ENCODE assay signal across 17 cellular contexts in the genomic region with DNA sequence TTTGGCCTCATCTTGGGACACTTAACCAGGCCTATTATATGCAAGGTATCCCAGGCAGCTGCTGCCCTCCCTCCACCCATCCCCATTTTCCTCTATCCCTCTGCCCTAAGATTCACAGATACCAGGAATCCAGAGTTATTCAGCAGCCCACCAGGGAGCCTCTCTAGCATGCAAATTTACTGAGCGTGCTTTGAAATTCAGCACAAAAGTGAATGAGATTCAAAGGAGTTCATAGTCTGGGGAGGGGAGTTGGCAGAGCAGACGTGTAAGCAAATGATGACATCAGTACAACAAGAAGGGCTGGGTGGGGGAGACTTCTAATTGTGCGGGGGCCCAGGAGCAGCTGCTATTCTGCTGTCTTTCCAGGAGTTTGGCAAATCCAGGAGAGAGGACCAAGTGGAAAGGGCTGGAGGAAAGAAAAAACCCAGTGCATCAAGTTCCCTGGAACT. TPM values are rescaled to one million over a fixed set of nuclear protein-coding genes. Genes with fewer than 3 reads are reported as not detected.
A peak's percentile ranks its signal among the peaks of the same experiment; 100 is the strongest.
DNase-seq lines count a peak whose midpoint lies in the region; FAIRE-seq and TF ChIP-seq lines count a peak whose summit lies in the region.
"Had no signal": no experiment of that assay in that cellular context is flagged by ENCODE, and none has a peak within 500 bp of the region (broad histone marks: within the 10 kb centered on the region; RNA-seq: fewer than 3 reads in every experiment).

No MANE protein-coding gene starts in this region.

- H3K9ac ChIP-seq in ES-I3 (ENCODE audit: low read depth, low read length) (peak overlapping the region; percentile 16), H1 (replicated peaks in 1 of 4; ENCODE audit: extremely low read depth in 1 of 4, low read depth in 3 of 4, low read length in 3 of 4) (no peak overlapping the region)

- H3K23ac ChIP-seq in H1 (ENCODE audit: insufficient read length), result no peak overlapping the region

- no peaks in the 10 kb centered on the region for H3K36me3 Mint-ChIP-seq in neural crest cell (ENCODE audit: low read depth)

- H4K8ac ChIP-seq in H1 (ENCODE audit: extremely low read depth, insufficient read depth, low read length), result no peak overlapping the region; the same call in 1 of the 2 replicates

- no peaks in the 10 kb centered on the region for H3K9me3 Mint-ChIP-seq in neural crest cell

- no peak overlapping the region for H2BK20ac ChIP-seq in H1 (ENCODE audit: low read length)

- no peak overlapping the region for H3K56ac ChIP-seq in H1 (replicated peaks; ENCODE audit: insufficient read length, low read depth, low read length)

- H3K4me3 ChIP-seq in H1 (ENCODE audit: extremely low read depth in 1 of 4, insufficient read depth in 2 of 4, low read depth in 3 of 4, low read length in 4 of 4), result peak overlapping the region in 2 of 4 experiments; percentile 7 to 35; a peak in 2 of 8 replicates
- H3K4me3 ChIP-seq in effector memory CD4-positive, alpha-beta T cell (ENCODE audit: insufficient read depth, low read depth, low read length, poor library complexity, severe bottlenecking), result no peak overlapping the region
- H3K4me3 ChIP-seq in esophagus muscularis mucosa, result no peak overlapping the region
- H3K4me3 ChIP-seq: dorsolateral prefrontal cortex, ovary, sigmoid colon had no signal

- no peak overlapping the region for H2BK15ac ChIP-seq in H1 (ENCODE audit: low read length)

- peak overlapping the region; percentile 59 to 60 for H3K4me2 ChIP-seq in H1 (ENCODE audit: insufficient read depth in 1 of 2, low read depth in 2 of 2, low read length in 2 of 2)

- H3K27ac ChIP-seq in H1 (ENCODE audit: low read depth, low read length) (peak overlapping the region; percentile 52; the same call in 1 of the 2 replicates), esophagus muscularis mucosa (replicated peaks in 1 of 4) (no peak overlapping the region)
- no peak overlapping the region for H3K27ac ChIP-seq in effector memory CD4-positive, alpha-beta T cell (ENCODE audit: insufficient read depth, low read length, poor library complexity, severe bottlenecking)
- H3K27ac ChIP-seq: ovary, WERI-Rb-1 had no signal

- CTCF ChIA-PET in H1 (lab: Charles Lee; ENCODE audit: partially characterized antibody), result interaction anchor here (0.7 to 1.5 kb wide), 4 partner anchors 20 to 203 kb away, joined by 3 to 4 read pairs (median 3); partner anchors contain the start of gene MAMLD1

- no peak overlapping the region for H2AFZ ChIP-seq in H1 (ENCODE audit: low read length)

- H4K5ac ChIP-seq in H1 (ENCODE audit: insufficient read length, low read depth, low read length), result peak overlapping the region; percentile 76

- POLR2A ChIA-PET in H1 (lab: Charles Lee; ENCODE audit: partially characterized antibody), result interaction anchor here (0.9 to 1.5 kb wide), 3 partner anchors 8 to 13 kb away, joined by 3 to 5 read pairs (median 4); no protein-coding TSS in a partner anchor

- peak overlapping the region; percentile 82 for H3K4me3 Mint-ChIP-seq in neural crest cell

- peaks cover 30% of the 10 kb centered on the region for H3K4me1 Mint-ChIP-seq in neural crest cell

- peak overlapping the region; percentile 43 for H2BK120ac ChIP-seq in H1 (replicated peaks; ENCODE audit: low read depth, low read length)

- TF ChIP-seq CTCF in H1 (IDR thresholded peaks at IDR 0.05; ENCODE audit: control extremely low read depth in 1 of 3, insufficient read depth in 1 of 3, low read depth in 1 of 3, low read length in 3 of 3) (no peak), neural crest cell (conservative IDR thresholded peaks at IDR 0.05) (no peak), esophagus muscularis mucosa (IDR thresholded peaks at IDR 0.05) (no peak)

- H3K14ac ChIP-seq in H1 (ENCODE audit: insufficient read length), result no peak overlapping the region

- 0 out of 2 replicates have a peak overlapping the region, but pooled peaks have one; percentile 27 for H2BK12ac ChIP-seq in H1 (ENCODE audit: low read depth, low read length)

- no peak overlapping the region for H2AK5ac ChIP-seq in H1 (ENCODE audit: low read depth, low read length)

- H3K27ac Mint-ChIP-seq in neural crest cell (ENCODE audit: unreplicated experiment), result peak overlapping the region; percentile 89

- DNase-seq in NCI-H2107 (lab: John Stamatoyannopoulos, UW), result peak; percentile 71
- DNase-seq in H1 (ENCODE audit: low read depth in 1 of 2, low spot score in 2 of 2), result peak in 1 of 2 experiments; percentile 84
- no peak for DNase-seq in neural crest cell (ENCODE audit: low read depth, low spot score)
- DNase-seq in 8988T, result no peak
- DNase-seq in effector memory CD4-positive, alpha-beta T cell, result no peak
- DNase-seq in esophagus muscularis mucosa (ENCODE audit: extremely low spot score), result no peak
- DNase-seq: activated CD4-positive, alpha-beta T cell treated with anti-CD3 and anti-CD28 coated beads, Interleukin-2, amount 50 U/mL, for 48 hours; activated T-cell treated with anti-CD3 and anti-CD28 coated beads for 4 hours; dorsolateral prefrontal cortex; HCEC 1CT; NCI-H1694; NCI-H774; ovary; sigmoid colon; stimulated activated naive CD4-positive, alpha-beta T cell; WERI-Rb-1 had no signal

- H3K9me3 ChIP-seq in ES-I3 (ENCODE audit: control insufficient read depth, insufficient read depth, low read length), result no peaks in the 10 kb centered on the region
- no peaks in the 10 kb centered on the region for H3K9me3 ChIP-seq in H1 (ENCODE audit: insufficient read depth in 2 of 2, low read depth in 1 of 2, low read length in 1 of 2)
- no peaks in the 10 kb centered on the region for H3K9me3 ChIP-seq in effector memory CD4-positive, alpha-beta T cell (ENCODE audit: control insufficient read depth, low read length)
- no peaks in the 10 kb centered on the region for H3K9me3 ChIP-seq in esophagus muscularis mucosa
- H3K9me3 ChIP-seq: ovary, sigmoid colon had no signal

- peaks cover 31% of the 10 kb centered on the region for H3K4me1 ChIP-seq in ES-I3 (ENCODE audit: insufficient read depth, low read length)
- peaks cover 0 to 17% (median 3%) of the 10 kb centered on the region in 4 experiments; a peak in 5 of 7 replicates for H3K4me1 ChIP-seq in H1 (replicated peaks in 1 of 4; ENCODE audit: control insufficient read depth in 3 of 4, insufficient read depth in 4 of 4, low read length in 3 of 4)
- peaks cover 1% of the 10 kb centered on the region for H3K4me1 ChIP-seq in effector memory CD4-positive, alpha-beta T cell (ENCODE audit: control insufficient read depth, insufficient read depth, low read length, poor library complexity, severe bottlenecking)
- peaks cover 3 to 17% (median 12%) of the 10 kb centered on the region in 4 donors for H3K4me1 ChIP-seq in esophagus muscularis mucosa

- H4K20me1 ChIP-seq in H1 (replicated peaks in 1 of 2; ENCODE audit: control insufficient read depth in 1 of 2, insufficient read depth in 2 of 2, low read length in 2 of 2), result no peaks in the 10 kb centered on the region

- H3K36me3 ChIP-seq in ES-I3 (ENCODE audit: insufficient read depth, low read length) (no peaks in the 10 kb centered on the region), H1 (ENCODE audit: control insufficient read depth in 2 of 4, insufficient read depth in 4 of 4, low read length in 3 of 4) (no peaks in the 10 kb centered on the region), esophagus muscularis mucosa (no peaks in the 10 kb centered on the region)
- H3K36me3 ChIP-seq in effector memory CD4-positive, alpha-beta T cell (ENCODE audit: control insufficient read depth, insufficient read depth, low read length), result no peaks in the 10 kb centered on the region
- H3K36me3 ChIP-seq: ovary, sigmoid colon, WERI-Rb-1 had no signal

- H4K91ac ChIP-seq in H1 (replicated peaks; ENCODE audit: insufficient read length, low read length), result no peak overlapping the region

- H3K79me1 ChIP-seq in H1 (ENCODE audit: low read depth, low read length), result no peaks in the 10 kb centered on the region

- H2BK5ac ChIP-seq in H1 (ENCODE audit: low read depth, low read length), result peak overlapping the region; percentile 79; the same call in 1 of the 2 replicates

- no peaks in the 10 kb centered on the region for H3K23me2 ChIP-seq in H1 (ENCODE audit: low read depth, low read length)

- intact Hi-C loops in esophagus muscularis mucosa (cut with DNase I), result no loop called here

- WGBS in H1 (ENCODE audit: extremely low coverage in 1 of 2, insufficient coverage in 1 of 2, insufficient read length in 1 of 2, insufficient replicate concordance in 2 of 2, low coverage in 1 of 2, low lambda C conversion rate in 2 of 2, missing lambda C conversion rate in 1 of 2), 2 experiments, result 0% methylated on average over 3 of the region's 3 CpGs; no CpG with 5 or more reads in 1 of the 2 experiments
- 48% methylated on average over 3 of the region's 3 CpGs for WGBS in esophagus muscularis mucosa

- TF ChIP-seq POLR2A in H1 (IDR thresholded peaks at IDR 0.05; ENCODE audit: control extremely low read depth in 1 of 2, low read depth in 2 of 2, low read length in 2 of 2) (no peak), esophagus muscularis mucosa (IDR thresholded peaks at IDR 0.05; ENCODE audit: low read depth) (no peak)

- peaks cover 0 to 14% of the 10 kb centered on the region in 2 experiments; a peak in 2 of 4 replicates for H3K79me2 ChIP-seq in H1 (ENCODE audit: control insufficient read depth in 1 of 2, insufficient read depth in 2 of 2, low read length in 2 of 2)

- H3K27me3 ChIP-seq in H1 (replicated peaks in 1 of 4; ENCODE audit: control insufficient read depth in 3 of 4, extremely low read depth in 1 of 4, insufficient read depth in 3 of 4, low read length in 3 of 4) (no peaks in the 10 kb centered on the region), esophagus muscularis mucosa (no peaks in the 10 kb centered on the region)
- no peaks in the 10 kb centered on the region for H3K27me3 ChIP-seq in effector memory CD4-positive, alpha-beta T cell (replicated peaks; ENCODE audit: control insufficient read depth, insufficient read depth, low read length, poor library complexity, severe bottlenecking)
- H3K27me3 ChIP-seq: ovary, sigmoid colon had no signal

- H3K18ac ChIP-seq in H1 (ENCODE audit: extremely low read depth, low read length), result no peak overlapping the region

- TF ChIP-seq EP300 in H1 (IDR thresholded peaks at IDR 0.05; ENCODE audit: borderline replicate concordance in 1 of 2, low read depth in 2 of 2, low read length in 2 of 2), result 0 out of 3 replicates have a peak, but pooled peaks of 1 of the 2 experiments have one; percentile 24
- no peak for TF ChIP-seq EP300 in esophagus muscularis mucosa (IDR thresholded peaks at IDR 0.05)

- no peak overlapping the region for H3K4ac ChIP-seq in H1 (replicated peaks; ENCODE audit: insufficient read length, low read depth, low read length)

- TF ChIP-seq RAD21 in H1 (IDR thresholded peaks at IDR 0.05 in 1 of 2, conservative IDR thresholded peaks at IDR 0.05 in 1 of 2; ENCODE audit: low read depth in 2 of 2, low read length in 2 of 2), result no peak

- H3K27me3 Mint-ChIP-seq in neural crest cell (ENCODE audit: low read depth), result no peaks in the 10 kb centered on the region

- peak; percentile 93 for FAIRE-seq in H1 (lab: Jason Lieb, UNC)

RNA-seq across cellular contexts. Expression of gene MTM1, which starts 1.7 kb away (rescaled TPM):
- 8.4 and 9.5 TPM in 2 replicates for total RNA-seq in H1 (2021; fragmentation: NEBNext Ultra II Directional; extraction: Animal tissue kit (Norgen Biotek cat#: 25700))
- 1.7 and 2.3 TPM in 2 replicates for polyA plus RNA-seq in H1 (2011; rRNA removed)
- 3.2 TPM for polyA plus RNA-seq in H1 (2011; cell fraction: cytosol; rRNA removed)
- 2.3 TPM for polyA plus RNA-seq in H1 (2011; cell fraction: nucleus; rRNA removed)
- polyA plus RNA-seq in H1 (2012, experiment 1 of 2), result 3.3 to 8.4 TPM (median 4.5 TPM) in 4 replicates
- 0.30 TPM for polyA plus RNA-seq in H1 (2012, experiment 2 of 2)
- polyA plus RNA-seq in H1 (2013, experiment 1 of 2), result 3.2 TPM
- polyA plus RNA-seq in H1 (2013, experiment 2 of 2), result 3.3 TPM
- 4.7 and 8.4 TPM in 2 replicates for polyA minus RNA-seq in H1 (2011; rRNA and poly(A)+ RNA removed)
- 1.4 TPM for polyA minus RNA-seq in H1 (2011; cell fraction: cytosol; rRNA and poly(A)+ RNA removed)
- 7.0 TPM for polyA minus RNA-seq in H1 (2011; cell fraction: nucleus; rRNA and poly(A)+ RNA removed)
- total RNA-seq in neural crest cell (6.2 and 7.9 TPM in 2 replicates), esophagus muscularis mucosa (10 to 100 TPM in 3 of 4 donors, 1 to 10 TPM in 1; 7.9 to 15.5 (median 11.4) TPM)
